In genomic region chr11:10526974-10527918, GRCh38 we compare ENCODE assay signal across 9 cellular contexts. TPM values are rescaled to one million over a fixed set of nuclear protein-coding genes. Genes with fewer than 3 reads are reported as not detected.
DNase-seq lines count a peak whose midpoint lies in the region; ATAC-seq and TF ChIP-seq lines count a peak whose summit lies in the region.
"Had no signal": no experiment of that assay in that cellular context is flagged by ENCODE, and none has a peak within 500 bp of the region (broad histone marks: within the 10 kb centered on the region; RNA-seq: fewer than 3 reads in every experiment).

No MANE protein-coding gene starts in this region.

- TF ChIP-seq CTCF in coronary artery (IDR thresholded peaks at IDR 0.05): no peak

- H3K4me1 ChIP-seq in right cardiac atrium (ENCODE audit: control insufficient read depth, insufficient read depth, low read length): no peaks in the 10 kb centered on the region

- H3K27ac ChIP-seq in coronary artery: peak overlapping the region; percentile 11 to 59
- peak overlapping the region; percentile 78 for H3K27ac ChIP-seq in substantia nigra (ENCODE audit: low read depth, low read length, poor library complexity, severe bottlenecking)
- no peak overlapping the region for H3K27ac ChIP-seq in right cardiac atrium (ENCODE audit: low read length)
- H3K27ac ChIP-seq: SJSA1 had no signal

- no peak for DNase-seq in activated CD4-positive, CD25-positive, alpha-beta regulatory T cell (lab: John Stamatoyannopoulos, UW)
- DNase-seq in coronary artery (ENCODE audit: low spot score) (no peak), substantia nigra (lab: John Stamatoyannopoulos, UW) (peak in 17 of 49 donors; percentile 12 to 77 (median 44)), NCI-H1105 treated with DMSO at 0.1 percent for 48 hours (lab: John Stamatoyannopoulos, UW) (no peak), NCI-H1930 (lab: John Stamatoyannopoulos, UW) (no peak), right cardiac atrium (no peak)

- 87% methylated on average over 6 of the region's 6 CpGs for WGBS in right cardiac atrium

- no peaks in the 10 kb centered on the region for H3K9me3 ChIP-seq in right cardiac atrium (ENCODE audit: control insufficient read depth, low read length)
- H3K9me3 ChIP-seq: SJSA1 had no signal

- intact Hi-C loops in right cardiac atrium (cut with DNase I): no loop called here

- no peaks in the 10 kb centered on the region for H3K27me3 ChIP-seq in right cardiac atrium (ENCODE audit: control insufficient read depth, insufficient read depth)
- H3K27me3 ChIP-seq: SJSA1 had no signal

- ATAC-seq in activated CD4-positive, CD25-positive, alpha-beta regulatory T cell treated with anti-CD3 and anti-CD28 coated beads, Interleukin-2, amount 50 U/mL, for 24 hours: peak; percentile 92 to 94
- ATAC-seq in HG03558 (IDR thresholded peaks at IDR 0.05; ENCODE audit: extremely low read depth, unreplicated experiment) (peak; percentile 75), right cardiac atrium (no peak)

- H3K4me3 ChIP-seq in coronary artery (no peak overlapping the region), right cardiac atrium (ENCODE audit: low read length) (no peak overlapping the region)
- H3K4me3 ChIP-seq: SJSA1 had no signal

RNA-seq across cellular contexts. Expression of gene RNF141, which starts 13.7 kb away (rescaled TPM):
- 10 to 100 TPM; 37.7 to 49.8 (median 41.4) TPM for total RNA-seq in right cardiac atrium
- 14.1 TPM for polyA plus RNA-seq in right cardiac atrium

RNA-seq across cellular contexts. Expression of gene LYVE1, which starts 41.2 kb away (rescaled TPM):
- total RNA-seq in right cardiac atrium: 100 to 1,000 TPM in 1 of 4 donors, 10 to 100 TPM in 3; 69.8 to 114 (median 92.8) TPM
- polyA plus RNA-seq in right cardiac atrium: 12.6 TPM
- total RNA-seq: SJSA1 had no signal

Comparison
In these comparisons a context has a peak if more than half of its experiments do, and no peak if none do; other contexts are left out.
1. ATAC-seq: peak in activated CD4-positive, CD25-positive, alpha-beta regulatory T cell treated with anti-CD3 and anti-CD28 coated beads, Interleukin-2, amount 50 U/mL, for 24 hours (2 of 2) and HG03558 (single experiment); none in right cardiac atrium (0 of 2).